2 cellular contexts compared by ENCODE assay signal in the genomic region with DNA sequence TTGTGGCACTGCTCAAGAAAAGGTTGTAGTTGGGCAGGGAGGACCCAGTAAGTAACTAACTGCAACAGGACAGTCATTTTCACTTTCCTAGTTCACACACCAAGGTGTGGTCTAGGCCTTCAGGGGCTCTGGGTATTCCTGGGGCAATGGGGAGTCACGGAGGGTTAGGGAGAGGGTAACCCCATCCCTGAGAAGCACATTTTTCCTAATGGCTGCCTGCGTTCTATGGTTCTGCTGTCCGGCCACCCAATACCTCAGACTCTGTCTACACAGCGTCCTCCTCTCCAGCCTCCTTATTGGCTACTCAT.
TF ChIP-seq lines count a peak whose summit lies in the region.

No MANE protein-coding gene starts in this region.

TF ChIP-seq in A549, 52 proteins besides CTCF, POLR2A, EP300 and RAD21:
- TF ChIP-seq HOXA7 (CRISPR knock-in tag; IDR thresholded peaks at IDR 0.05), result no peak
- no peak for TF ChIP-seq CHD2 (IDR thresholded peaks at IDR 0.05; ENCODE audit: low read length, partially characterized antibody)
- no peak for TF ChIP-seq RFX5 (IDR thresholded peaks at IDR 0.05)
- TF ChIP-seq, protein P1, sequence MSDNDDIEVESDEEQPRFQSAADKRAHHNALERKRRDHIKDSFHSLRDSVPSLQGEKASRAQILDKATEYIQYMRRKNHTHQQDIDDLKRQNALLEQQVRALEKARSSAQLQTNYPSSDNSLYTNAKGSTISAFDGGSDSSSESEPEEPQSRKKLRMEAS (IDR thresholded peaks at IDR 0.05), result no peak
- TF ChIP-seq ZFP36 (IDR thresholded peaks at IDR 0.05; ENCODE audit: borderline replicate concordance, partially characterized antibody), result no peak
- TF ChIP-seq KDM1A (IDR thresholded peaks at IDR 0.05; ENCODE audit: low read depth), result no peak
- TF ChIP-seq MAFK (IDR thresholded peaks at IDR 0.05; ENCODE audit: partially characterized antibody), result no peak
- TF ChIP-seq, protein P2, sequence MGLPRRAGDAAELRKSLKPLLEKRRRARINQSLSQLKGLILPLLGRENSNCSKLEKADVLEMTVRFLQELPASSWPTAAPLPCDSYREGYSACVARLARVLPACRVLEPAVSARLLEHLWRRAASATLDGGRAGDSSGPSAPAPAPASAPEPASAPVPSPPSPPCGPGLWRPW (IDR thresholded peaks at IDR 0.05), result no peak
- no peak for TF ChIP-seq POLR2AphosphoS2 (conservative IDR thresholded peaks at IDR 0.05; ENCODE audit: low read length)
- TF ChIP-seq, protein P3, sequence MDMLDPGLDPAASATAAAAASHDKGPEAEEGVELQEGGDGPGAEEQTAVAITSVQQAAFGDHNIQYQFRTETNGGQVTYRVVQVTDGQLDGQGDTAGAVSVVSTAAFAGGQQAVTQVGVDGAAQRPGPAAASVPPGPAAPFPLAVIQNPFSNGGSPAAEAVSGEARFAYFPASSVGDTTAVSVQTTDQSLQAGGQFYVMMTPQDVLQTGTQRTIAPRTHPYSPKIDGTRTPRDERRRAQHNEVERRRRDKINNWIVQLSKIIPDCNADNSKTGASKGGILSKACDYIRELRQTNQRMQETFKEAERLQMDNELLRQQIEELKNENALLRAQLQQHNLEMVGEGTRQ (IDR thresholded peaks at IDR 0.05), result no peak
- TF ChIP-seq JUN (IDR thresholded peaks at IDR 0.05), result no peak
- no peak for TF ChIP-seq TP53 (CRISPR knock-in tag; IDR thresholded peaks at IDR 0.05)
TF ChIP-seq in A549: peak in this region for 0.

TF ChIP-seq in IMR-90, 13 proteins besides CTCF, POLR2A, EP300 and RAD21:
- no peak for TF ChIP-seq CEBPB (IDR thresholded peaks at IDR 0.05; ENCODE audit: low read depth, low read length)
- TF ChIP-seq MAFK (IDR thresholded peaks at IDR 0.05; ENCODE audit: low read depth, low read length), result no peak
- TF ChIP-seq NFE2L2 (IDR thresholded peaks at IDR 0.05; ENCODE audit: low read depth, low read length), result no peak
- TF ChIP-seq RCOR1 (IDR thresholded peaks at IDR 0.05; ENCODE audit: insufficient replicate concordance, low read length), result no peak
- TF ChIP-seq FOS (IDR thresholded peaks at IDR 0.05; ENCODE audit: low read depth, low read length), result no peak
- TF ChIP-seq MAZ (IDR thresholded peaks at IDR 0.05; ENCODE audit: borderline replicate concordance, low read depth, low read length), result no peak
- TF ChIP-seq RFX5 (IDR thresholded peaks at IDR 0.05; ENCODE audit: low read depth, low read length), result no peak
- TF ChIP-seq, protein P4, sequence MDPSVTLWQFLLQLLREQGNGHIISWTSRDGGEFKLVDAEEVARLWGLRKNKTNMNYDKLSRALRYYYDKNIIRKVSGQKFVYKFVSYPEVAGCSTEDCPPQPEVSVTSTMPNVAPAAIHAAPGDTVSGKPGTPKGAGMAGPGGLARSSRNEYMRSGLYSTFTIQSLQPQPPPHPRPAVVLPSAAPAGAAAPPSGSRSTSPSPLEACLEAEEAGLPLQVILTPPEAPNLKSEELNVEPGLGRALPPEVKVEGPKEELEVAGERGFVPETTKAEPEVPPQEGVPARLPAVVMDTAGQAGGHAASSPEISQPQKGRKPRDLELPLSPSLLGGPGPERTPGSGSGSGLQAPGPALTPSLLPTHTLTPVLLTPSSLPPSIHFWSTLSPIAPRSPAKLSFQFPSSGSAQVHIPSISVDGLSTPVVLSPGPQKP (IDR thresholded peaks at IDR 0.05; ENCODE audit: borderline replicate concordance, low read depth, low read length), result no peak
- TF ChIP-seq CHD1 (IDR thresholded peaks at IDR 0.05; ENCODE audit: low read depth, low read length), result no peak
- no peak for TF ChIP-seq SMC3 (IDR thresholded peaks at IDR 0.05; ENCODE audit: low read depth, low read length)
- TF ChIP-seq MXI1 (IDR thresholded peaks at IDR 0.05; ENCODE audit: borderline replicate concordance, low read depth, low read length), result no peak
- TF ChIP-seq, protein P3 (IDR thresholded peaks at IDR 0.05; ENCODE audit: low read depth, low read length), result no peak
- no peak for TF ChIP-seq BHLHE40 (IDR thresholded peaks at IDR 0.05; ENCODE audit: low read depth, low read length)
